8 cellular contexts compared by ENCODE assay signal in genomic region chr2:111542120-111542774, GRCh38.
DNase-seq lines count a peak whose midpoint lies in the region; ATAC-seq, FAIRE-seq and TF ChIP-seq lines count a peak whose summit lies in the region.
"Not testable (repeated sequence)": the region's sequence is repeated elsewhere in the genome, so short reads cannot be mapped to it uniquely, and the experiment has no call there.

No MANE protein-coding gene starts in this region.

- not testable (repeated sequence) for H3K36me3 Mint-ChIP-seq in HFFc6 (ENCODE audit: low read depth); astrocyte (ENCODE audit: low read depth, unreplicated experiment)

- H3K27me3 ChIP-seq in PC-3 (ENCODE audit: low read length); astrocyte (ENCODE audit: insufficient read depth, low read length): not testable (repeated sequence)

- H4K20me1 ChIP-seq in PC-3 (ENCODE audit: low read length); astrocyte (ENCODE audit: insufficient read depth, low read length): not testable (repeated sequence)

- not testable (repeated sequence) for TF ChIP-seq CTCF in AG10803 (conservative IDR thresholded peaks at IDR 0.05; ENCODE audit: low read length); HFFc6 (IDR thresholded peaks at IDR 0.05); PC-3 (conservative IDR thresholded peaks at IDR 0.05; ENCODE audit: low read depth, low read length); astrocyte (IDR thresholded peaks at IDR 0.05; ENCODE audit: insufficient read depth, low read depth, low read length); choroid plexus epithelial cell (conservative IDR thresholded peaks at IDR 0.05; ENCODE audit: low read depth, low read length)

- not testable (repeated sequence) for H3K36me3 ChIP-seq in PC-3 (ENCODE audit: low read depth, low read length); astrocyte (ENCODE audit: insufficient read depth, low read length)

- DNase-seq in AG10803 (ENCODE audit: low read depth) (peak; percentile 75), HFFc6 (peak; percentile 48), PC-3 (peak; percentile 56), astrocyte (ENCODE audit: low read depth) (peak; percentile 75), choroid plexus epithelial cell (ENCODE audit: low read depth) (peak; percentile 72), fibroblast of peridontal ligament (ENCODE audit: extremely low read depth) (peak; percentile 31), kidney tubule cell (ENCODE audit: low spot score) (peak; percentile 47), renal cortical epithelial cell (ENCODE audit: low read depth) (peak; percentile 60)

- ATAC-seq in PC-3, result peak; percentile 48

- not testable (repeated sequence) for H3K9me2 ChIP-seq in PC-3 (replicated peaks; ENCODE audit: low read length)

- intact Hi-C loops in PC-3 (cut with micrococcal nuclease), result not testable (repeated sequence)

- POLR2A ChIA-PET in PC-3 (lab: Charles Lee; ENCODE audit: unreplicated experiment), result not testable (repeated sequence)

- H3K27ac ChIP-seq in PC-3 (ENCODE audit: low read length); astrocyte (ENCODE audit: low read depth, low read length): not testable (repeated sequence)

- not testable (repeated sequence) for H2AFZ ChIP-seq in PC-3 (ENCODE audit: low read length); astrocyte (ENCODE audit: low read depth, low read length)

- FAIRE-seq in astrocyte (lab: Jason Lieb, UNC), result peak; percentile 63

- CTCF ChIA-PET in PC-3 (lab: Charles Lee), result not testable (repeated sequence)

- peaks cover 11% of the 10 kb centered on the region for H3K4me1 Mint-ChIP-seq in HFFc6 (ENCODE audit: low read depth)
- H3K4me1 Mint-ChIP-seq in astrocyte (ENCODE audit: low read depth, unreplicated experiment), result not testable (repeated sequence)

- H3K27ac Mint-ChIP-seq in HFFc6, result peak overlapping the region; percentile 63
- H3K27ac Mint-ChIP-seq in astrocyte (ENCODE audit: unreplicated experiment), result not testable (repeated sequence)

- H3K9ac ChIP-seq in PC-3 (ENCODE audit: low read length); astrocyte (ENCODE audit: low read length): not testable (repeated sequence)

- BruUV-seq in PC-3 (replicated peaks; lab: Mats Ljungman, UMichigan), result not testable (repeated sequence)

- not testable (repeated sequence) for H3K4me3 ChIP-seq in AG10803 (ENCODE audit: low read length); PC-3 (ENCODE audit: low read length); astrocyte (ENCODE audit: insufficient read depth, low read depth, low read length); choroid plexus epithelial cell (ENCODE audit: low read depth, low read length)

- H3K4me3 Mint-ChIP-seq in HFFc6; astrocyte (ENCODE audit: unreplicated experiment): not testable (repeated sequence)

- not testable (repeated sequence) for H3K9me3 ChIP-seq in PC-3 (ENCODE audit: low read length); astrocyte (ENCODE audit: insufficient read depth, low read depth, low read length)

- not testable (repeated sequence) for H3K27me3 Mint-ChIP-seq in HFFc6 (ENCODE audit: insufficient read depth); astrocyte (ENCODE audit: low read depth, unreplicated experiment)

- H3F3A ChIP-seq in PC-3 (ENCODE audit: low read length, unreplicated experiment), result not testable (repeated sequence)

- not testable (repeated sequence) for H3K9me3 Mint-ChIP-seq in HFFc6; astrocyte (ENCODE audit: unreplicated experiment)

- not testable (repeated sequence) for H3K79me2 ChIP-seq in PC-3 (ENCODE audit: low read length); astrocyte (ENCODE audit: insufficient read depth, low read length)

- H3K4me1 ChIP-seq in PC-3 (ENCODE audit: insufficient read depth, low read length); astrocyte (ENCODE audit: insufficient read depth, low read length): not testable (repeated sequence)

- not testable (repeated sequence) for H3K4me2 ChIP-seq in PC-3 (ENCODE audit: low read length); astrocyte (ENCODE audit: low read length)
